Comparison of ENCODE assay signal across 32 cellular contexts in genomic region chr6:170094686-170095272, GRCh38.
DNase-seq lines count a peak whose midpoint lies in the region; ATAC-seq and TF ChIP-seq lines count a peak whose summit lies in the region.
"Had no signal": no experiment of that assay in that cellular context is flagged by ENCODE, and none has a peak within 500 bp of the region (broad histone marks: within the 10 kb centered on the region; RNA-seq: fewer than 3 reads in every experiment).

No MANE protein-coding gene starts in this region.

- CTCF ChIA-PET in activated CD4-positive, alpha-beta memory T cell treated with anti-CD3 and anti-CD28 coated beads, Interleukin-2, amount 10 ng/mL, durations not matched to agents 7 days and 5 days (lab: Charles Lee), result no interaction called here

- ATAC-seq in Right ventricle myocardium superior (ENCODE audit: poor library complexity), result no peak
- ATAC-seq: activated T-helper 17 cell treated with anti-CD3 and anti-CD28 coated beads, Interleukin-2, amount 50 U/mL, for 72 hours; foreskin keratinocyte; stimulated activated effector memory CD8-positive, alpha-beta T cell treated with anti-CD3 and anti-CD28 coated beads, Interleukin-12 subunit alpha, Interleukin-12 subunit beta, amount 100 ng/mL, for 72 hours had no signal

- H3K36me3 Mint-ChIP-seq in activated CD4-positive, alpha-beta memory T cell treated with anti-CD3 and anti-CD28 coated beads, Interleukin-2, amount 10 ng/mL, durations not matched to agents 7 days and 5 days (ENCODE audit: low read depth), result no peaks in the 10 kb centered on the region
- H3K36me3 Mint-ChIP-seq: memory B cell had no signal

- H3K9me3 ChIP-seq in right atrium auricular region, result no peaks in the 10 kb centered on the region
- H3K9me3 ChIP-seq: Caco-2, esophagus muscularis mucosa, thoracic aorta, vagina had no signal

- peaks cover 2% of the 10 kb centered on the region for H3K27me3 Mint-ChIP-seq in activated CD4-positive, alpha-beta memory T cell treated with anti-CD3 and anti-CD28 coated beads, Interleukin-2, amount 10 ng/mL, durations not matched to agents 7 days and 5 days

- H3K27ac ChIP-seq in right atrium auricular region, result no peak overlapping the region
- H3K27ac ChIP-seq: esophagus muscularis mucosa, foreskin keratinocyte, hepatocyte, SK-N-MC, vagina had no signal

- no peaks in the 10 kb centered on the region for H3K36me3 ChIP-seq in right atrium auricular region
- H3K36me3 ChIP-seq: esophagus muscularis mucosa, thoracic aorta, vagina had no signal

- DNase-seq in right atrium auricular region (ENCODE audit: low spot score) (peak; percentile 32), Right ventricle myocardium superior (no peak), mesenteric fat pad (ENCODE audit: low spot score) (peak; percentile 47), NCI-H345 treated with DMSO at 0.1 percent for 48 hours (lab: John Stamatoyannopoulos, UW; ENCODE audit: unreplicated experiment) (no peak), NCI-H446 treated with DMSO at 0.1 percent for 48 hours (lab: John Stamatoyannopoulos, UW) (no peak), globus pallidus (ENCODE audit: low spot score) (no peak)
- peak; percentile 8 for DNase-seq in activated CD4-positive, alpha-beta memory T cell treated with anti-CD3 and anti-CD28 coated beads, Interleukin-2, amount 10 ng/mL, durations not matched to agents 7 days and 5 days
- DNase-seq in stimulated activated CD8-positive, alpha-beta memory T cell treated with anti-CD3 and anti-CD28 coated beads, Interleukin-4, amount 100 ng/mL, for 48 hours, result peak; percentile 14
- DNase-seq: activated CD4-positive, alpha-beta T cell treated with anti-CD3 and anti-CD28 coated beads for 4 hours; activated naive CD8-positive, alpha-beta T cell treated with anti-CD3 and anti-CD28 coated beads for 36 hours; C1 segment of cervical spinal cord; cortex of kidney; DND-41; foreskin keratinocyte; HCEC 1CT; IMR-90; NCI-H1048; NCI-H1694 treated with DMSO at 0.1 percent for 48 hours; NCI-H2171 treated with DMSO at 0.1 percent for 48 hours; NCI-H526; nucleus accumbens; stimulated activated CD4-positive, alpha-beta T cell treated with anti-CD3 and anti-CD28 coated beads, Interleukin-2, amount 100 ng/mL, for 48 hours had no signal

- H3K9me3 Mint-ChIP-seq in activated CD4-positive, alpha-beta memory T cell treated with anti-CD3 and anti-CD28 coated beads, Interleukin-2, amount 10 ng/mL, durations not matched to agents 7 days and 5 days, result no peaks in the 10 kb centered on the region
- H3K9me3 Mint-ChIP-seq: activated naive CD8-positive, alpha-beta T cell treated with anti-CD3 and anti-CD28 coated beads for 36 hours; activated T-helper 17 cell treated with anti-CD3 and anti-CD28 coated beads, Interleukin-2, amount 50 U/mL, for 72 hours; memory B cell; stimulated activated effector memory CD8-positive, alpha-beta T cell treated with anti-CD3 and anti-CD28 coated beads, Interleukin-12 subunit alpha, Interleukin-12 subunit beta, amount 100 ng/mL, for 72 hours had no signal

- H3K4me1 Mint-ChIP-seq in activated CD4-positive, alpha-beta memory T cell treated with anti-CD3 and anti-CD28 coated beads, Interleukin-2, amount 10 ng/mL, durations not matched to agents 7 days and 5 days, result peaks cover 12% of the 10 kb centered on the region

- no peak overlapping the region for H3K4me3 ChIP-seq in right atrium auricular region
- H3K4me3 ChIP-seq: esophagus muscularis mucosa, hepatocyte, SK-N-MC, thoracic aorta, vagina had no signal

- POLR2A ChIA-PET in activated CD4-positive, alpha-beta memory T cell treated with anti-CD3 and anti-CD28 coated beads, Interleukin-2, amount 10 ng/mL, durations not matched to agents 7 days and 5 days (lab: Charles Lee), result no interaction called here

- no peak for TF ChIP-seq CTCF in right atrium auricular region (IDR thresholded peaks at IDR 0.05)

- peaks cover 0 to 14% of the 10 kb centered on the region in 2 donors for H3K4me1 ChIP-seq in right atrium auricular region
- H3K4me1 ChIP-seq: Caco-2, foreskin keratinocyte, vagina had no signal

- no peak overlapping the region for H3K27ac Mint-ChIP-seq in activated CD4-positive, alpha-beta memory T cell treated with anti-CD3 and anti-CD28 coated beads, Interleukin-2, amount 10 ng/mL, durations not matched to agents 7 days and 5 days
- H3K27ac Mint-ChIP-seq: activated naive CD8-positive, alpha-beta T cell treated with anti-CD3 and anti-CD28 coated beads for 36 hours; activated T-helper 17 cell treated with anti-CD3 and anti-CD28 coated beads, Interleukin-2, amount 50 U/mL, for 72 hours; memory B cell; T-helper 1 cell treated with Interleukin-12 subunit alpha and Interleukin-12 subunit beta and Interleukin-4 antibody, amounts not matched to agents 30 μg/mL and 1 μg/mL, for 36 hours had no signal

- no peak overlapping the region for H3K4me3 Mint-ChIP-seq in activated CD4-positive, alpha-beta memory T cell treated with anti-CD3 and anti-CD28 coated beads, Interleukin-2, amount 10 ng/mL, durations not matched to agents 7 days and 5 days
- H3K4me3 Mint-ChIP-seq: activated naive CD8-positive, alpha-beta T cell treated with anti-CD3 and anti-CD28 coated beads for 36 hours; activated T-helper 17 cell treated with anti-CD3 and anti-CD28 coated beads, Interleukin-2, amount 50 U/mL, for 72 hours; memory B cell; stimulated activated effector memory CD8-positive, alpha-beta T cell treated with anti-CD3 and anti-CD28 coated beads, Interleukin-12 subunit alpha, Interleukin-12 subunit beta, amount 100 ng/mL, for 72 hours; T-helper 1 cell treated with Interleukin-12 subunit alpha and Interleukin-12 subunit beta and Interleukin-4 antibody, amounts not matched to agents 30 μg/mL and 1 μg/mL, for 36 hours had no signal

- no peaks in the 10 kb centered on the region for H3K27me3 ChIP-seq in right atrium auricular region
- H3K27me3 ChIP-seq: esophagus muscularis mucosa, foreskin keratinocyte, hepatocyte, vagina had no signal

- intact Hi-C loops in Right ventricle myocardium superior (cut with DNase I), result no loop called here

Comparison
In these comparisons a context has a peak if more than half of its experiments do, and no peak if none do; other contexts are left out.
1. DNase-seq: peak in right atrium auricular region (single experiment), activated CD4-positive, alpha-beta memory T cell treated with anti-CD3 and anti-CD28 coated beads, Interleukin-2, amount 10 ng/mL, durations not matched to agents 7 days and 5 days (single experiment), mesenteric fat pad (single experiment) and stimulated activated CD8-positive, alpha-beta memory T cell treated with anti-CD3 and anti-CD28 coated beads, Interleukin-4, amount 100 ng/mL, for 48 hours (single experiment); none in Right ventricle myocardium superior (single experiment), NCI-H345 treated with DMSO at 0.1 percent for 48 hours (single experiment), NCI-H446 treated with DMSO at 0.1 percent for 48 hours (single experiment) and globus pallidus (single experiment).